Comparison of ENCODE assay signal across 24 cellular contexts in genomic region chr4:167469436-167469835, GRCh38.
"Had no signal": no experiment of that assay in that cellular context is flagged by ENCODE, and none has a peak within 500 bp of the region (broad histone marks: within the 10 kb centered on the region; RNA-seq: fewer than 3 reads in every experiment).

No MANE protein-coding gene starts in this region.

- H3K4me2 ChIP-seq: hepatocyte had no signal

- H3K9me3 Mint-ChIP-seq: dendritic cell treated with granulocyte-macrophage colony-stimulating factor and Interleukin-4, amounts not matched to agents 40 ng/mL and 50 ng/mL, for 4 days; endodermal cell; memory B cell had no signal

- H3K36me3 ChIP-seq: colonic mucosa, esophagus muscularis mucosa, gastroesophageal sphincter, heart left ventricle, left lung, lower lobe of right lung had no signal

- H3K79me2 ChIP-seq: hepatocyte had no signal

- H3K4me1 ChIP-seq: colonic mucosa, esophagus muscularis mucosa, foreskin keratinocyte, gastroesophageal sphincter, heart left ventricle, left lung, lower lobe of right lung had no signal

- H3K4me3 Mint-ChIP-seq: dendritic cell treated with granulocyte-macrophage colony-stimulating factor and Interleukin-4, amounts not matched to agents 40 ng/mL and 50 ng/mL, for 4 days; effector memory CD8-positive, alpha-beta T cell; endodermal cell; immature natural killer cell; memory B cell; naive thymus-derived CD4-positive, alpha-beta T cell had no signal

- DNase-seq: colonic mucosa; cortex of kidney; effector CD8-positive, alpha-beta T cell; effector memory CD8-positive, alpha-beta T cell; endodermal cell; foreskin keratinocyte; heart left ventricle; hypothalamus; immature natural killer cell; islet precursor cell; kidney; kidney glomerular epithelial cell; left cardiac atrium; left lung; left ventricle myocardium superior; lower lobe of right lung; mesendoderm; midbrain; naive thymus-derived CD4-positive, alpha-beta T cell had no signal

- H3K36me3 Mint-ChIP-seq: immature natural killer cell; memory B cell; naive thymus-derived CD4-positive, alpha-beta T cell had no signal

- H3K4me1 Mint-ChIP-seq: endodermal cell; immature natural killer cell; memory B cell; naive thymus-derived CD4-positive, alpha-beta T cell had no signal

- H3K27ac ChIP-seq: colonic mucosa, esophagus muscularis mucosa, foreskin keratinocyte, gastroesophageal sphincter, heart left ventricle, hepatocyte, left lung, lower lobe of right lung had no signal

- H3K27me3 ChIP-seq: colonic mucosa, esophagus muscularis mucosa, foreskin keratinocyte, gastroesophageal sphincter, heart left ventricle, hepatocyte, left lung had no signal

- ATAC-seq: effector memory CD8-positive, alpha-beta T cell; foreskin keratinocyte; gastroesophageal sphincter; heart left ventricle; left cardiac atrium; left lung; left ventricle myocardium superior; lower lobe of right lung; naive thymus-derived CD4-positive, alpha-beta T cell had no signal

- H2AFZ ChIP-seq: hepatocyte had no signal

- H3K27me3 Mint-ChIP-seq: dendritic cell treated with granulocyte-macrophage colony-stimulating factor and Interleukin-4, amounts not matched to agents 40 ng/mL and 50 ng/mL, for 4 days; effector memory CD8-positive, alpha-beta T cell; memory B cell; naive thymus-derived CD4-positive, alpha-beta T cell had no signal

- H3K9me3 ChIP-seq: colonic mucosa, esophagus muscularis mucosa, gastroesophageal sphincter, heart left ventricle, left lung, lower lobe of right lung had no signal

- H3K27ac Mint-ChIP-seq: dendritic cell treated with granulocyte-macrophage colony-stimulating factor and Interleukin-4, amounts not matched to agents 40 ng/mL and 50 ng/mL, for 4 days; effector memory CD8-positive, alpha-beta T cell; endodermal cell; immature natural killer cell; memory B cell; naive thymus-derived CD4-positive, alpha-beta T cell had no signal

- H3K4me3 ChIP-seq: colonic mucosa, esophagus muscularis mucosa, gastroesophageal sphincter, heart left ventricle, hepatocyte, left lung, lower lobe of right lung had no signal
